ENCODE assay signal across 8 cellular contexts in the genomic region with DNA sequence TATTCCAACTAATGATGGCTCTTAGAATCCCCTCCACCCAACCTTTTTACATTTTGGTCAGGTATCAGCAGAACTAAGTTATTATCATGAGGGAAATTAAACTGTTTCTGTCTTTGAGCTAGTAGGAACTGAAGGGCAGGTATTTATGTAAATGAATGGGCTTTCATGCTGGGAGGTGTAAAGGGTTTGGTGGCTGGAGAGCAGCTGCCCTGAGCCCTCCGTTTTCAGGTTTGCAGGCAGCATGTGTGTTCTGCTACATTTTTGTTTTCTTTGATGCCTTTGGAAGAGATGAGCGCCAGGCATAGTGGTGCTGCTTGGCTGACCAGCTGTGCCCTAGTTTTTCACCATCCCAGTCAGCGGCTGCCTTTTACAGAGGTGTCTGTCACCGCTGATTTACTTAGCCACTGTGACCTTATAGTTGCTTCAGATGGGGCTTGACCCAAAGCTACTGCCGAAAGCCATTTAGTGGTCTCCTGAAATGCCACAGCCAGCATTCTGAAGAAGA.
DNase-seq lines count a peak whose midpoint lies in the region; ATAC-seq, FAIRE-seq and TF ChIP-seq lines count a peak whose summit lies in the region.

No MANE protein-coding gene starts in this region.

- peaks cover 36% of the 10 kb centered on the region for H3K4me1 ChIP-seq in HUES6 (ENCODE audit: control insufficient read depth, insufficient read depth, low read length)
- H3K4me1 ChIP-seq in endothelial cell of umbilical vein (ENCODE audit: control insufficient read depth, extremely low read depth, insufficient read depth, low read length), result peaks cover 22% of the 10 kb centered on the region

- peak overlapping the region; percentile 74 for H3K4me2 ChIP-seq in endothelial cell of umbilical vein (ENCODE audit: insufficient read depth, low read length)

- H3K27me3 ChIP-seq in HUES6 (ENCODE audit: control insufficient read depth, insufficient read depth, low read length) (no peaks in the 10 kb centered on the region), endothelial cell of umbilical vein (ENCODE audit: control insufficient read depth in 2 of 2, insufficient read depth in 2 of 2, low read length in 2 of 2) (no peaks in the 10 kb centered on the region)

- peak overlapping the region; percentile 0 for H2AFZ ChIP-seq in endothelial cell of umbilical vein (ENCODE audit: low read depth, low read length)

- H3K27ac Mint-ChIP-seq in neural crest cell (ENCODE audit: unreplicated experiment), result no peak overlapping the region

- H3K27ac ChIP-seq in HUES6 (ENCODE audit: low read depth, low read length), result no peak overlapping the region
- peak overlapping the region; percentile 91 for H3K27ac ChIP-seq in endothelial cell of umbilical vein (ENCODE audit: insufficient read depth, low read depth, low read length)

- ATAC-seq in GM18867 (IDR thresholded peaks at IDR 0.05; ENCODE audit: unreplicated experiment), result peak; percentile 49

- H3K9me1 ChIP-seq in endothelial cell of umbilical vein (replicated peaks; ENCODE audit: control insufficient read depth, extremely low read depth, insufficient read depth, low read length), result no peaks in the 10 kb centered on the region

- H3K9me3 ChIP-seq in HUES6 (ENCODE audit: control insufficient read depth, insufficient read depth, low read depth, low read length) (no peaks in the 10 kb centered on the region), endothelial cell of umbilical vein (replicated peaks; ENCODE audit: control insufficient read depth, insufficient read depth, low read length) (no peaks in the 10 kb centered on the region)

- H3K9ac ChIP-seq in HUES6 (ENCODE audit: low read length), result peak overlapping the region; percentile 18
- H3K9ac ChIP-seq in endothelial cell of umbilical vein (replicated peaks; ENCODE audit: extremely low read depth, insufficient read depth, low read length), result peak overlapping the region; percentile 100

- H3K4me3 Mint-ChIP-seq in neural crest cell, result peak overlapping the region; percentile 75

- no peaks in the 10 kb centered on the region for H3K36me3 Mint-ChIP-seq in neural crest cell (ENCODE audit: low read depth)

- H3K4me1 Mint-ChIP-seq in neural crest cell, result peaks cover 22% of the 10 kb centered on the region

- H3K9me3 Mint-ChIP-seq in neural crest cell, result no peaks in the 10 kb centered on the region

- peaks cover 17% of the 10 kb centered on the region for H3K79me2 ChIP-seq in endothelial cell of umbilical vein (ENCODE audit: control insufficient read depth, insufficient read depth, low read length)

- CTCF ChIA-PET in endothelial cell of umbilical vein (lab: Charles Lee), result interaction anchor here (1.0 to 6.7 kb wide), 9 partner anchors 11 to 381 kb away, joined by 3 to 130 read pairs (median 6); no protein-coding TSS in a partner anchor

- TF ChIP-seq POLR2A in endothelial cell of umbilical vein (IDR thresholded peaks at IDR 0.05; ENCODE audit: low read depth, low read length), result no peak

- no peak for FAIRE-seq in endothelial cell of umbilical vein (lab: Jason Lieb, UNC)

- no TSS peak for BruUV-seq in endothelial cell of umbilical vein (replicated peaks; lab: Mats Ljungman, UMichigan)

- intact Hi-C loops in endothelial cell of umbilical vein (cut with micrococcal nuclease), result loop anchor here (1.0 kb wide), 2 partner anchors 13 to 36 kb away; no protein-coding TSS in a partner anchor

- DNase-seq in endothelial cell of umbilical vein (ENCODE audit: low read depth, low spot score), result no peak
- no peak for DNase-seq in neural crest cell (ENCODE audit: low read depth, low spot score)
- DNase-seq in GM19238 (ENCODE audit: insufficient read length, low spot score), result no peak
- DNase-seq in stimulated activated CD4-positive, alpha-beta T cell treated with anti-CD3 and anti-CD28 coated beads, Interleukin-15, amount 100 ng/mL, for 24 hours, result no peak
- DNase-seq in AG08395 (ENCODE audit: low spot score), result no peak
- no peak for DNase-seq in stimulated activated CD4-positive, alpha-beta T cell treated with anti-CD3 and anti-CD28 coated beads, Interleukin-2, amount 100 ng/mL, for 24 hours

- no peaks in the 10 kb centered on the region for H4K20me1 ChIP-seq in endothelial cell of umbilical vein (replicated peaks; ENCODE audit: control insufficient read depth, extremely low read depth, insufficient read depth, low read length)

- H3K4me3 ChIP-seq in HUES6 (ENCODE audit: low read depth, low read length), result peak overlapping the region; percentile 54
- H3K4me3 ChIP-seq in endothelial cell of umbilical vein (replicated peaks in 1 of 3; ENCODE audit: insufficient read depth in 1 of 3, low read depth in 1 of 3, low read length in 3 of 3), result peak overlapping the region in 2 of 3 experiments; percentile 55 to 70

- dilution Hi-C loops in endothelial cell of umbilical vein (cut with MboI; ENCODE audit: extremely low pct_ligation_motif_present, low sequenced_read_pairs), result no loop called here

- H3K27me3 Mint-ChIP-seq in neural crest cell (ENCODE audit: low read depth), result peaks cover 36% of the 10 kb centered on the region

- no peak for TF ChIP-seq CTCF in endothelial cell of umbilical vein (IDR thresholded peaks at IDR 0.05; ENCODE audit: extremely low read depth in 1 of 2, insufficient read depth in 1 of 2, low read depth in 1 of 2, low read length in 2 of 2)
- no peak for TF ChIP-seq CTCF in neural crest cell (conservative IDR thresholded peaks at IDR 0.05)

- H3K36me3 ChIP-seq in HUES6 (ENCODE audit: control insufficient read depth, insufficient read depth, low read length), result no peaks in the 10 kb centered on the region
- no peaks in the 10 kb centered on the region for H3K36me3 ChIP-seq in endothelial cell of umbilical vein (ENCODE audit: control insufficient read depth in 2 of 2, extremely low read depth in 1 of 2, insufficient read depth in 2 of 2, low read length in 2 of 2)

- POLR2A ChIA-PET in endothelial cell of umbilical vein (lab: Charles Lee), result interaction anchor here (0.9 to 5.2 kb wide), 10 partner anchors 8 to 187 kb away, joined by 3 to 76 read pairs (median 8); no protein-coding TSS in a partner anchor

TF ChIP-seq in endothelial cell of umbilical vein, 7 proteins besides CTCF, POLR2A, EP300 and RAD21:
- TF ChIP-seq EZH2 (IDR thresholded peaks at IDR 0.05; ENCODE audit: borderline replicate concordance, low read depth, low read length, severe bottlenecking) (no peak), GATA2 (IDR thresholded peaks at IDR 0.05; ENCODE audit: insufficient read depth, insufficient read length, low read depth, low read length) (no peak), POLR2AphosphoS5 (IDR thresholded peaks at IDR 0.05; ENCODE audit: insufficient read depth, low read depth, low read length) (no peak), JUN (IDR thresholded peaks at IDR 0.05; ENCODE audit: borderline replicate concordance, insufficient read depth, insufficient read length, low read depth) (no peak), FOS (IDR thresholded peaks at IDR 0.05; ENCODE audit: borderline replicate concordance, insufficient read depth, low read length) (no peak), MYC (IDR thresholded peaks at IDR 0.05; ENCODE audit: low read depth, low read length) (no peak)
- TF ChIP-seq, protein P1, sequence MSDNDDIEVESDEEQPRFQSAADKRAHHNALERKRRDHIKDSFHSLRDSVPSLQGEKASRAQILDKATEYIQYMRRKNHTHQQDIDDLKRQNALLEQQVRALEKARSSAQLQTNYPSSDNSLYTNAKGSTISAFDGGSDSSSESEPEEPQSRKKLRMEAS (IDR thresholded peaks at IDR 0.05; ENCODE audit: insufficient read depth, insufficient read length), result no peak
